1 cellular context compared by ENCODE assay signal in genomic region chr9:131473891-131474290, GRCh38.
TF ChIP-seq lines count a peak whose summit lies in the region.

No MANE protein-coding gene starts in this region.

TF ChIP-seq in HepG2, 621 proteins besides CTCF, POLR2A, EP300 and RAD21:
- TF ChIP-seq ZBTB3 (CRISPR knock-in tag; IDR thresholded peaks at IDR 0.05; ENCODE audit: borderline replicate concordance, low read depth) (no peak), TCF12 (IDR thresholded peaks at IDR 0.05) (no peak), TCF12 (CRISPR knock-in tag; IDR thresholded peaks at IDR 0.05) (no peak), KDM1A (CRISPR knock-in tag; IDR thresholded peaks at IDR 0.05) (no peak), PRMT3 (CRISPR knock-in tag; IDR thresholded peaks at IDR 0.05; ENCODE audit: borderline replicate concordance, low read depth) (no peak), ZNF235 (CRISPR knock-in tag; IDR thresholded peaks at IDR 0.05; ENCODE audit: borderline replicate concordance) (no peak)
